ENCODE assay signal across 1 cellular context in genomic region chr17:32444301-32445074, GRCh38.
TF ChIP-seq lines count a peak whose summit lies in the region.

TSS of gene PSMD11 (plus strand) at chr17:32444510. CDS start at chr17:32444524, 14 bp downstream.

TF ChIP-seq in HCT116, 20 proteins besides CTCF, POLR2A, EP300 and RAD21 (continued from another document):
- TF ChIP-seq, protein P1, sequence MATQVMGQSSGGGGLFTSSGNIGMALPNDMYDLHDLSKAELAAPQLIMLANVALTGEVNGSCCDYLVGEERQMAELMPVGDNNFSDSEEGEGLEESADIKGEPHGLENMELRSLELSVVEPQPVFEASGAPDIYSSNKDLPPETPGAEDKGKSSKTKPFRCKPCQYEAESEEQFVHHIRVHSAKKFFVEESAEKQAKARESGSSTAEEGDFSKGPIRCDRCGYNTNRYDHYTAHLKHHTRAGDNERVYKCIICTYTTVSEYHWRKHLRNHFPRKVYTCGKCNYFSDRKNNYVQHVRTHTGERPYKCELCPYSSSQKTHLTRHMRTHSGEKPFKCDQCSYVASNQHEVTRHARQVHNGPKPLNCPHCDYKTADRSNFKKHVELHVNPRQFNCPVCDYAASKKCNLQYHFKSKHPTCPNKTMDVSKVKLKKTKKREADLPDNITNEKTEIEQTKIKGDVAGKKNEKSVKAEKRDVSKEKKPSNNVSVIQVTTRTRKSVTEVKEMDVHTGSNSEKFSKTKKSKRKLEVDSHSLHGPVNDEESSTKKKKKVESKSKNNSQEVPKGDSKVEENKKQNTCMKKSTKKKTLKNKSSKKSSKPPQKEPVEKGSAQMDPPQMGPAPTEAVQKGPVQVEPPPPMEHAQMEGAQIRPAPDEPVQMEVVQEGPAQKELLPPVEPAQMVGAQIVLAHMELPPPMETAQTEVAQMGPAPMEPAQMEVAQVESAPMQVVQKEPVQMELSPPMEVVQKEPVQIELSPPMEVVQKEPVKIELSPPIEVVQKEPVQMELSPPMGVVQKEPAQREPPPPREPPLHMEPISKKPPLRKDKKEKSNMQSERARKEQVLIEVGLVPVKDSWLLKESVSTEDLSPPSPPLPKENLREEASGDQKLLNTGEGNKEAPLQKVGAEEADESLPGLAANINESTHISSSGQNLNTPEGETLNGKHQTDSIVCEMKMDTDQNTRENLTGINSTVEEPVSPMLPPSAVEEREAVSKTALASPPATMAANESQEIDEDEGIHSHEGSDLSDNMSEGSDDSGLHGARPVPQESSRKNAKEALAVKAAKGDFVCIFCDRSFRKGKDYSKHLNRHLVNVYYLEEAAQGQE (IDR thresholded peaks at IDR 0.05; ENCODE audit: low read depth): no peak
- TF ChIP-seq EZH2phosphoT487 (IDR thresholded peaks at IDR 0.05; ENCODE audit: borderline replicate concordance) (no peak), FOSL1 (IDR thresholded peaks at IDR 0.05; ENCODE audit: low read depth) (0 out of 2 replicates have a peak, but pooled peaks have one; percentile 8), SP1 (IDR thresholded peaks at IDR 0.05; ENCODE audit: low read depth) (peak; percentile 78)
- TF ChIP-seq, protein P2, sequence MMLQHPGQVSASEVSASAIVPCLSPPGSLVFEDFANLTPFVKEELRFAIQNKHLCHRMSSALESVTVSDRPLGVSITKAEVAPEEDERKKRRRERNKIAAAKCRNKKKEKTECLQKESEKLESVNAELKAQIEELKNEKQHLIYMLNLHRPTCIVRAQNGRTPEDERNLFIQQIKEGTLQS (IDR thresholded peaks at IDR 0.05): no peak
